21 cellular contexts compared by ENCODE assay signal in genomic region chr1:181295215-181295614, GRCh38.
DNase-seq lines count a peak whose midpoint lies in the region; ATAC-seq, FAIRE-seq and TF ChIP-seq lines count a peak whose summit lies in the region.
"Had no signal": no experiment of that assay in that cellular context is flagged by ENCODE, and none has a peak within 500 bp of the region (broad histone marks: within the 10 kb centered on the region; RNA-seq: fewer than 3 reads in every experiment).

No MANE protein-coding gene starts in this region.

- CTCF ChIA-PET in HepG2 (lab: Yijun Ruan, JAX; ENCODE audit: low intra/inter-chr PET ratio, low total read pairs): no interaction called here
- CTCF ChIA-PET in IMR-90 (lab: Yijun Ruan, JAX): no interaction called here
- CTCF ChIA-PET in H1 (lab: Charles Lee; ENCODE audit: partially characterized antibody): interaction anchor here (1.0 kb wide), 2 partner anchors 62 to 105 kb away, joined by 3 to 4 read pairs; no protein-coding TSS in a partner anchor

- in situ Hi-C loops in HepG2 (cut with HindIII; ENCODE audit: extremely low pct_ligation_motif_present, low pct_unique_long_range_greater_than_20kb) (no loop called here), IMR-90 (cut with MboI; ENCODE audit: low sequenced_read_pairs) (no loop called here)

- H4K5ac ChIP-seq in IMR-90 (ENCODE audit: low read depth, low read length) (no peak overlapping the region), H1 (ENCODE audit: insufficient read length, low read depth, low read length) (no peak overlapping the region)

- no peaks in the 10 kb centered on the region for H3K23me2 ChIP-seq in H1 (ENCODE audit: low read depth, low read length)

- H4K91ac ChIP-seq in IMR-90 (ENCODE audit: insufficient read depth, low read depth, low read length) (no peak overlapping the region), H1 (replicated peaks; ENCODE audit: insufficient read length, low read length) (no peak overlapping the region)

- H3K9me3 ChIP-seq in HepG2 (ENCODE audit: low read length): no peaks in the 10 kb centered on the region
- no peaks in the 10 kb centered on the region for H3K9me3 ChIP-seq in right lobe of liver
- no peaks in the 10 kb centered on the region for H3K9me3 ChIP-seq in IMR-90 (ENCODE audit: control insufficient read depth, insufficient read depth, low read length)
- no peaks in the 10 kb centered on the region for H3K9me3 ChIP-seq in H1 (ENCODE audit: insufficient read depth in 2 of 2, low read depth in 1 of 2, low read length in 1 of 2)
- H3K9me3 ChIP-seq: BE2C, BLaER1 had no signal

- H3K79me2 ChIP-seq in HepG2 (ENCODE audit: insufficient read depth, low read length) (no peaks in the 10 kb centered on the region), H1 (ENCODE audit: control insufficient read depth in 1 of 2, insufficient read depth in 2 of 2, low read length in 2 of 2) (no peaks in the 10 kb centered on the region)

- H2AFZ ChIP-seq in HepG2 (ENCODE audit: low read length) (no peak overlapping the region), IMR-90 (replicated peaks; ENCODE audit: low read length, poor library complexity) (no peak overlapping the region), H1 (ENCODE audit: low read length) (no peak overlapping the region)

- TF ChIP-seq EP300 in HepG2 (IDR thresholded peaks at IDR 0.05; ENCODE audit: low read depth in 2 of 2, low read length in 2 of 2): no peak
- TF ChIP-seq EP300 in HepG2 (CRISPR knock-in tag; IDR thresholded peaks at IDR 0.05; ENCODE audit: borderline replicate concordance): no peak
- TF ChIP-seq EP300 in H1 (IDR thresholded peaks at IDR 0.05; ENCODE audit: borderline replicate concordance in 1 of 2, low read depth in 2 of 2, low read length in 2 of 2): no peak

- H3K27me3 ChIP-seq in HepG2 (ENCODE audit: control insufficient read depth in 1 of 2, insufficient read depth in 2 of 2, low read length in 2 of 2) (no peaks in the 10 kb centered on the region), right lobe of liver (no peaks in the 10 kb centered on the region), IMR-90 (ENCODE audit: control insufficient read depth, insufficient read depth, low read length) (no peaks in the 10 kb centered on the region; the same call in 1 of the 2 replicates), H1 (replicated peaks in 1 of 4; ENCODE audit: control insufficient read depth in 3 of 4, extremely low read depth in 1 of 4, insufficient read depth in 3 of 4, low read length in 3 of 4) (peaks cover 0 to 1% (median 0%) of the 10 kb centered on the region in 4 experiments; a peak in 1 of 7 replicates)
- H3K27me3 ChIP-seq: BE2C, BLaER1 had no signal

- H3K18ac ChIP-seq in IMR-90 (ENCODE audit: low read depth, low read length) (no peak overlapping the region), H1 (ENCODE audit: extremely low read depth, low read length) (no peak overlapping the region)

- no peak overlapping the region for H3K4me2 ChIP-seq in HepG2 (ENCODE audit: low read depth, low read length)
- no peak overlapping the region for H3K4me2 ChIP-seq in IMR-90 (ENCODE audit: low read depth, low read length)
- no peak overlapping the region for H3K4me2 ChIP-seq in H1 (ENCODE audit: insufficient read depth in 1 of 2, low read depth in 2 of 2, low read length in 2 of 2)
- H3K4me2 ChIP-seq: BLaER1 had no signal

- TF ChIP-seq POLR2A in HepG2 (IDR thresholded peaks at IDR 0.05; ENCODE audit: insufficient read depth in 1 of 2, low read depth in 2 of 2, low read length in 2 of 2): no peak
- no peak for TF ChIP-seq POLR2A in right lobe of liver (IDR thresholded peaks at IDR 0.05)
- TF ChIP-seq POLR2A in IMR-90 (IDR thresholded peaks at IDR 0.05; ENCODE audit: low read depth, low read length): no peak
- TF ChIP-seq POLR2A in H1 (IDR thresholded peaks at IDR 0.05; ENCODE audit: control extremely low read depth in 1 of 2, low read depth in 2 of 2, low read length in 2 of 2): no peak

- H3K27ac ChIP-seq in HepG2 (ENCODE audit: extremely low read length, insufficient read depth, low read length) (no peak overlapping the region), right lobe of liver (no peak overlapping the region), IMR-90 (ENCODE audit: insufficient read depth, low read length) (no peak overlapping the region), H1 (ENCODE audit: low read depth, low read length) (no peak overlapping the region)
- H3K27ac ChIP-seq: 22Rv1, BLaER1 had no signal

- H2BK12ac ChIP-seq in H1 (ENCODE audit: low read depth, low read length): no peak overlapping the region

- H3K56ac ChIP-seq in IMR-90 (ENCODE audit: extremely low read depth, insufficient read depth, low read length) (no peak overlapping the region), H1 (replicated peaks; ENCODE audit: insufficient read length, low read depth, low read length) (no peak overlapping the region)

- H3K4ac ChIP-seq in IMR-90 (ENCODE audit: low read depth, low read length): no peak overlapping the region
- H3K4ac ChIP-seq in H1 (replicated peaks; ENCODE audit: insufficient read length, low read depth, low read length): no peak overlapping the region

- H3K36me3 ChIP-seq in HepG2 (replicated peaks in 1 of 2; ENCODE audit: control insufficient read depth in 1 of 2, insufficient read depth in 2 of 2, low read length in 2 of 2) (no peaks in the 10 kb centered on the region), right lobe of liver (no peaks in the 10 kb centered on the region), IMR-90 (ENCODE audit: control insufficient read depth, insufficient read depth, low read length) (no peaks in the 10 kb centered on the region), H1 (ENCODE audit: control insufficient read depth in 2 of 4, insufficient read depth in 4 of 4, low read length in 3 of 4) (no peaks in the 10 kb centered on the region)
- H3K36me3 ChIP-seq: BE2C, BLaER1 had no signal

- intact Hi-C loops in HepG2 (cut with micrococcal nuclease; ENCODE audit: unreplicated experiment): no loop called here
- intact Hi-C loops in right lobe of liver (cut with DNase I): no loop called here
- intact Hi-C loops in IMR-90 (cut with micrococcal nuclease): no loop called here

- no peaks in the 10 kb centered on the region for H3K79me1 ChIP-seq in IMR-90 (ENCODE audit: low read depth in 1 of 2, low read length in 2 of 2)
- no peaks in the 10 kb centered on the region for H3K79me1 ChIP-seq in H1 (ENCODE audit: low read depth, low read length)

- H2BK15ac ChIP-seq in IMR-90 (ENCODE audit: low read depth, low read length): no peak overlapping the region
- H2BK15ac ChIP-seq in H1 (ENCODE audit: low read length): no peak overlapping the region

- dilution Hi-C loops in IMR-90 (cut with HindIII; ENCODE audit: low sequenced_read_pairs, unreplicated experiment): no loop called here

- ATAC-seq in HepG2 (no peak), right lobe of liver (no peak), IMR-90 (ENCODE audit: low read depth) (no peak), HG03135 (IDR thresholded peaks at IDR 0.05; ENCODE audit: unreplicated experiment) (no peak)

- H4K8ac ChIP-seq in IMR-90 (ENCODE audit: low read depth in 2 of 2, low read length in 2 of 2): no peak overlapping the region
- H4K8ac ChIP-seq in H1 (ENCODE audit: extremely low read depth, insufficient read depth, low read length): no peak overlapping the region

- H3K23ac ChIP-seq in IMR-90 (ENCODE audit: low read depth, low read length): no peak overlapping the region
- H3K23ac ChIP-seq in H1 (ENCODE audit: insufficient read length): no peak overlapping the region

- H2BK120ac ChIP-seq in IMR-90 (ENCODE audit: low read depth, low read length): no peak overlapping the region
- no peak overlapping the region for H2BK120ac ChIP-seq in H1 (replicated peaks; ENCODE audit: low read depth, low read length)

- H3K14ac ChIP-seq in IMR-90 (replicated peaks; ENCODE audit: low read depth, low read length): no peak overlapping the region
- no peak overlapping the region for H3K14ac ChIP-seq in H1 (ENCODE audit: insufficient read length)

- H2BK5ac ChIP-seq in IMR-90 (ENCODE audit: low read depth, low read length, poor library complexity, severe bottlenecking) (no peak overlapping the region), H1 (ENCODE audit: low read depth, low read length) (no peak overlapping the region)

- BruUV-seq in HepG2 (replicated peaks; lab: Mats Ljungman, UMichigan): no TSS peak
- BruUV-seq in IMR-90 (replicated peaks; lab: Mats Ljungman, UMichigan): no TSS peak

- H4K20me1 ChIP-seq in HepG2 (ENCODE audit: insufficient read depth, low read length): no peaks in the 10 kb centered on the region
- H4K20me1 ChIP-seq in IMR-90 (ENCODE audit: insufficient read depth, low read length): no peaks in the 10 kb centered on the region
- no peaks in the 10 kb centered on the region for H4K20me1 ChIP-seq in H1 (replicated peaks in 1 of 2; ENCODE audit: control insufficient read depth in 1 of 2, insufficient read depth in 2 of 2, low read length in 2 of 2)
- H4K20me1 ChIP-seq: BLaER1 had no signal

- H3K4me1 ChIP-seq in HepG2 (ENCODE audit: insufficient read depth, low read length): no peaks in the 10 kb centered on the region
- H3K4me1 ChIP-seq in right lobe of liver: no peaks in the 10 kb centered on the region
- H3K4me1 ChIP-seq in IMR-90 (ENCODE audit: control insufficient read depth, insufficient read depth, low read length): no peaks in the 10 kb centered on the region
- H3K4me1 ChIP-seq in H1 (replicated peaks in 1 of 4; ENCODE audit: control insufficient read depth in 3 of 4, insufficient read depth in 4 of 4, low read length in 3 of 4): no peaks in the 10 kb centered on the region
- H3K4me1 ChIP-seq: BE2C, BLaER1 had no signal

- no peak for FAIRE-seq in HepG2 (lab: Jason Lieb, UNC)
- FAIRE-seq in H1 (lab: Jason Lieb, UNC): no peak
- FAIRE-seq: G401.6, GM12891, GM19239 had no signal

- no peaks in the 10 kb centered on the region for H3K9me1 ChIP-seq in IMR-90 (ENCODE audit: insufficient read depth, low read length)

- H3K4me3 ChIP-seq in HepG2 (replicated peaks in 1 of 3; ENCODE audit: insufficient read depth in 1 of 3, low read depth in 2 of 3, low read length in 3 of 3): no peak overlapping the region
- H3K4me3 ChIP-seq in right lobe of liver: no peak overlapping the region
- H3K4me3 ChIP-seq in IMR-90 (ENCODE audit: insufficient read depth, low read depth, low read length): no peak overlapping the region
- no peak overlapping the region for H3K4me3 ChIP-seq in H1 (ENCODE audit: extremely low read depth in 1 of 4, insufficient read depth in 2 of 4, low read depth in 3 of 4, low read length in 4 of 4)
- H3K4me3 ChIP-seq: BLaER1 had no signal

- POLR2A ChIA-PET in HepG2 (lab: Yijun Ruan, JAX) (no interaction called here), IMR-90 (lab: Charles Lee; ENCODE audit: unreplicated experiment) (no interaction called here), H1 (lab: Charles Lee; ENCODE audit: partially characterized antibody) (no interaction called here)

- DNase-seq in HepG2 (ENCODE audit: low spot score) (no peak), right lobe of liver (no peak), IMR-90 (no peak), H1 (ENCODE audit: low read depth in 1 of 2, low spot score in 2 of 2) (no peak), NCI-H446 treated with DMSO at 0.1 percent for 48 hours (lab: John Stamatoyannopoulos, UW) (no peak)
- no peak for DNase-seq in NK-92 treated with Interleukin-12 subunit alpha and Interleukin-12 subunit beta, amount 100 ng/mL, for 24 hours (lab: John Stamatoyannopoulos, UW)
- DNase-seq: ACHN; BE2C; C1 segment of cervical spinal cord; CD4-positive, alpha-beta memory T cell; CD4-positive, CD25-positive, alpha-beta regulatory T cell; CD8-positive, alpha-beta memory T cell; COR-L47; DMS79 treated with DMSO at 0.1 percent for 48 hours; GF-D8 had no signal

- no peak for TF ChIP-seq CTCF in HepG2 (CRISPR knock-in tag; IDR thresholded peaks at IDR 0.05)
- no peak for TF ChIP-seq CTCF in right lobe of liver (IDR thresholded peaks at IDR 0.05)
- no peak for TF ChIP-seq CTCF in IMR-90 (conservative IDR thresholded peaks at IDR 0.05; ENCODE audit: low read depth, low read length)
- no peak for TF ChIP-seq CTCF in H1 (IDR thresholded peaks at IDR 0.05; ENCODE audit: control extremely low read depth in 1 of 3, insufficient read depth in 1 of 3, low read depth in 1 of 3, low read length in 3 of 3)

- H2BK20ac ChIP-seq in IMR-90 (ENCODE audit: low read depth, low read length) (no peak overlapping the region), H1 (ENCODE audit: low read length) (no peak overlapping the region)

- WGBS in HepG2 (ENCODE audit: low lambda C conversion rate): 0% methylated on average over 3 of the region's 3 CpGs
- 50% methylated on average over 3 of the region's 3 CpGs for WGBS in right lobe of liver (ENCODE audit: insufficient coverage, low coverage, low lambda C conversion rate, missing lambda C conversion rate)
- WGBS in IMR-90 (ENCODE audit: extremely low coverage in 2 of 2, insufficient read length in 1 of 2), 2 experiments: no CpG with 5 or more reads among the region's 3 CpGs
- 90% methylated on average over 3 of the region's 3 CpGs; no CpG with 5 or more reads in 1 of the 2 experiments for WGBS in H1 (ENCODE audit: extremely low coverage in 1 of 2, insufficient coverage in 1 of 2, insufficient read length in 1 of 2, insufficient replicate concordance in 2 of 2, low coverage in 1 of 2, low lambda C conversion rate in 2 of 2, missing lambda C conversion rate in 1 of 2), 2 experiments

- TF ChIP-seq RAD21 in HepG2 (CRISPR knock-in tag; IDR thresholded peaks at IDR 0.05) (no peak), IMR-90 (IDR thresholded peaks at IDR 0.05; ENCODE audit: low read length) (no peak), H1 (IDR thresholded peaks at IDR 0.05 in 1 of 2, conservative IDR thresholded peaks at IDR 0.05 in 1 of 2; ENCODE audit: low read depth in 2 of 2, low read length in 2 of 2) (no peak)

- H2AK9ac ChIP-seq in IMR-90 (replicated peaks; ENCODE audit: low read depth, low read length, poor library complexity): no peak overlapping the region

- H3K9ac ChIP-seq in HepG2 (ENCODE audit: insufficient read depth, low read depth, low read length) (no peak overlapping the region), IMR-90 (ENCODE audit: low read depth, low read length) (no peak overlapping the region), H1 (replicated peaks in 1 of 4; ENCODE audit: extremely low read depth in 1 of 4, low read depth in 3 of 4, low read length in 3 of 4) (no peak overlapping the region)
- H3K9ac ChIP-seq: BLaER1 had no signal

- H2AK5ac ChIP-seq in IMR-90 (ENCODE audit: low read depth, low read length) (no peak overlapping the region), H1 (ENCODE audit: low read depth, low read length) (no peak overlapping the region)

Comparison
In these comparisons a context has a peak if more than half of its experiments do, and no peak if none do; other contexts are left out.
1. Of the 41 proteins assayed by ChIP-seq in both HepG2 and H1: peak only in HepG2: none; only in H1: none; in both: MAFK; in neither: 40.